In the genomic region with DNA sequence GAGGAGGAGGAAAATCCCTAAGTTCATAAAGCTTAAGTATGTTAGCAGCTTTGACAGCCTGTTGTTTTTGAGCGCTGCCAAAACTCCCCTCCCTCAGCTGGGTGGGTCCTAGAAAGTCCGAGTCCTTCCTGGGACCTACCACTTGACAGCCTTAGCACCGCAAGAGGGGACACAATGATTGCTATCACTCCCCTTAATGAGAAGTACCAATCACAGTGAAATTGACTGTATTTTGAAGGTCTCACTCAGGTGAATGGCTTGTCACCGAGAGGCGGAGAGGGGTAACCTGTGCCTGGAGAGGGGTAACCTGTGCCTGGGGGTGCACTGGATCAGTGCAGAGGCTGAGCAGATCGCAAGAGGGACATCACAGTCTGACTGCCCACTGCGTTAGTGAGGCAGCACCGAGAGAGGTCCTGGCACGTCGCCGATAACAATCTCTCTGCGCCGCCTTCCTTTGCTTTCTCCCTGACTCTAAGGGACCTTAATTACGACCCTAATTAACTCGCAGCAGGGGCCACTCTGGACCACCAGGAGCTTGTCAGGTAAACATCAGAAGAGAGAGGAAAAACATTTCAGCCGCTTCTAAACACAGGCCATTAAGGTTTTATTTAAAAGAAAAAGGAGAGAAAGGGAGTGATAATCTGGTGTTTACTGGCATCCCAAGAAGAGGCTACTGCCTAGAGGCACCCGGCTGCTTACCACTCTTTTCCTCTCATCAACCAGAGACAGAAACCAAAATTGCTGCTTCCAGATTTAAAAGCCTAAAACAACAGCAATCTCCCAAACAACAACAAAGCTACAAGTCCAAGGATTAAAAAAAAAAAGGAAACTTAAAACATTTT, we compare ENCODE assay signal across 14 cellular contexts. TPM values are rescaled to one million over a fixed set of nuclear protein-coding genes. Genes with fewer than 3 reads are reported as not detected.
DNase-seq lines count a peak whose midpoint lies in the region; ATAC-seq and TF ChIP-seq lines count a peak whose summit lies in the region.
"Had no signal": no experiment of that assay in that cellular context is flagged by ENCODE, and none has a peak within 500 bp of the region (broad histone marks: within the 10 kb centered on the region; RNA-seq: fewer than 3 reads in every experiment).

No MANE protein-coding gene starts in this region.

- no peak overlapping the region for H3K27ac ChIP-seq in ovary
- H3K27ac ChIP-seq: esophagus muscularis mucosa had no signal

- intact Hi-C loops in activated T-helper 2 cell treated with anti-CD3 and anti-CD28 coated beads, Interferon-gamma antibody, Interleukin-2, Interleukin-4, amounts not matched to agents 10 μg/mL and 5 μg/mL and 100 μg/mL, durations not matched to agents 14 hours and 24 hours and 36 hours (cut with micrococcal nuclease) = no loop called here
- intact Hi-C loops in ovary (cut with DNase I) = no loop called here

- no peaks in the 10 kb centered on the region for H3K9me3 ChIP-seq in ovary

- H3K4me3 Mint-ChIP-seq in activated T-helper 2 cell treated with anti-CD3 and anti-CD28 coated beads, Interferon-gamma antibody, Interleukin-2, Interleukin-4, amounts not matched to agents 10 μg/mL and 5 μg/mL and 100 μg/mL, durations not matched to agents 14 hours and 24 hours and 36 hours (ENCODE audit: low read depth) = peak overlapping the region; percentile 27
- H3K4me3 Mint-ChIP-seq: activated naive CD4-positive, alpha-beta T cell treated with anti-CD3 and anti-CD28 coated beads, Interleukin-2, amount 50 U/mL, for 24 hours had no signal

- H3K4me3 ChIP-seq in ovary = no peak overlapping the region
- H3K4me3 ChIP-seq: esophagus muscularis mucosa had no signal

- CTCF ChIA-PET in HEK293T (lab: Yijun Ruan, JAX) = interaction anchor here (0.6 kb wide), 1 partner anchor 1863 kb away, joined by 3 read pairs; no protein-coding TSS in a partner anchor

- WGBS in ovary, 3 donors = 23 to 32% (median 31%) methylated on average over 17 of the region's 17 CpGs

- DNase-seq in ELF-1 (ENCODE audit: low read depth, low spot score) = peak; percentile 90
- DNase-seq in HEK293T (ENCODE audit: extremely low spot score) = peak; percentile 56
- no peak for DNase-seq in activated T-helper 2 cell treated with anti-CD3 and anti-CD28 coated beads, Interferon-gamma antibody, Interleukin-2, Interleukin-4, amounts not matched to agents 10 μg/mL and 5 μg/mL and 100 μg/mL, durations not matched to agents 14 hours and 24 hours and 36 hours (ENCODE audit: low spot score)
- peak; percentile 51 for DNase-seq in iPS-NIHi11 (ENCODE audit: low spot score)
- DNase-seq in SW 1271 (lab: John Stamatoyannopoulos, UW) = no peak
- DNase-seq in ovary = no peak
- DNase-seq in stimulated activated naive CD4-positive, alpha-beta T cell (lab: John Stamatoyannopoulos, UW) = no peak
- DNase-seq: NCI-H1436; Right ventricle myocardium superior; stimulated activated CD8-positive, alpha-beta memory T cell treated with anti-CD3 and anti-CD28 coated beads, Interleukin-4, amount 100 ng/mL, for 48 hours had no signal

- TF ChIP-seq CTCF in ovary (IDR thresholded peaks at IDR 0.05) = no peak

- H3K4me1 ChIP-seq in ovary (ENCODE audit: insufficient read depth) = no peaks in the 10 kb centered on the region

- H3K27me3 ChIP-seq in ovary = no peaks in the 10 kb centered on the region
- H3K27me3 ChIP-seq: esophagus muscularis mucosa had no signal

- H3K4me1 Mint-ChIP-seq in activated T-helper 2 cell treated with anti-CD3 and anti-CD28 coated beads, Interferon-gamma antibody, Interleukin-2, Interleukin-4, amounts not matched to agents 10 μg/mL and 5 μg/mL and 100 μg/mL, durations not matched to agents 14 hours and 24 hours and 36 hours (ENCODE audit: low read depth) = peaks cover 16% of the 10 kb centered on the region
- H3K4me1 Mint-ChIP-seq: activated naive CD4-positive, alpha-beta T cell treated with anti-CD3 and anti-CD28 coated beads, Interleukin-2, amount 50 U/mL, for 24 hours had no signal

- no peak for TF ChIP-seq POLR2A in ovary (IDR thresholded peaks at IDR 0.05)

- H3K36me3 Mint-ChIP-seq in activated T-helper 2 cell treated with anti-CD3 and anti-CD28 coated beads, Interferon-gamma antibody, Interleukin-2, Interleukin-4, amounts not matched to agents 10 μg/mL and 5 μg/mL and 100 μg/mL, durations not matched to agents 14 hours and 24 hours and 36 hours (ENCODE audit: low read depth) = peaks cover 4% of the 10 kb centered on the region
- H3K36me3 Mint-ChIP-seq: activated naive CD4-positive, alpha-beta T cell treated with anti-CD3 and anti-CD28 coated beads, Interleukin-2, amount 50 U/mL, for 24 hours had no signal

- peaks cover 20% of the 10 kb centered on the region for H3K27me3 Mint-ChIP-seq in activated T-helper 2 cell treated with anti-CD3 and anti-CD28 coated beads, Interferon-gamma antibody, Interleukin-2, Interleukin-4, amounts not matched to agents 10 μg/mL and 5 μg/mL and 100 μg/mL, durations not matched to agents 14 hours and 24 hours and 36 hours (ENCODE audit: low read depth)

- no peak for TF ChIP-seq EP300 in ovary (IDR thresholded peaks at IDR 0.05)

- no peaks in the 10 kb centered on the region for H3K36me3 ChIP-seq in ovary
- H3K36me3 ChIP-seq: esophagus muscularis mucosa had no signal

- no peak for ATAC-seq in HG03280 (IDR thresholded peaks at IDR 0.05; ENCODE audit: unreplicated experiment)

- POLR2A ChIA-PET in HEK293T (lab: Yijun Ruan, JAX) = no interaction called here

- no peak overlapping the region for H3K27ac Mint-ChIP-seq in activated T-helper 2 cell treated with anti-CD3 and anti-CD28 coated beads, Interferon-gamma antibody, Interleukin-2, Interleukin-4, amounts not matched to agents 10 μg/mL and 5 μg/mL and 100 μg/mL, durations not matched to agents 14 hours and 24 hours and 36 hours
- H3K27ac Mint-ChIP-seq: activated naive CD4-positive, alpha-beta T cell treated with anti-CD3 and anti-CD28 coated beads, Interleukin-2, amount 50 U/mL, for 24 hours; progenitor cell of endocrine pancreas had no signal

- peaks cover 8% of the 10 kb centered on the region for H3K9me3 Mint-ChIP-seq in activated T-helper 2 cell treated with anti-CD3 and anti-CD28 coated beads, Interferon-gamma antibody, Interleukin-2, Interleukin-4, amounts not matched to agents 10 μg/mL and 5 μg/mL and 100 μg/mL, durations not matched to agents 14 hours and 24 hours and 36 hours
- H3K9me3 Mint-ChIP-seq: activated naive CD4-positive, alpha-beta T cell treated with anti-CD3 and anti-CD28 coated beads, Interleukin-2, amount 50 U/mL, for 24 hours had no signal

TF ChIP-seq in HEK293T, 16 proteins besides CTCF, POLR2A, EP300 and RAD21:
- TF ChIP-seq LEF1 (IDR thresholded peaks at IDR 0.05; ENCODE audit: borderline replicate concordance) = no peak
- no peak; the same call in 1 of the 2 replicates for TF ChIP-seq ZNF384 (IDR thresholded peaks at IDR 0.05)
- TF ChIP-seq, protein P1, sequence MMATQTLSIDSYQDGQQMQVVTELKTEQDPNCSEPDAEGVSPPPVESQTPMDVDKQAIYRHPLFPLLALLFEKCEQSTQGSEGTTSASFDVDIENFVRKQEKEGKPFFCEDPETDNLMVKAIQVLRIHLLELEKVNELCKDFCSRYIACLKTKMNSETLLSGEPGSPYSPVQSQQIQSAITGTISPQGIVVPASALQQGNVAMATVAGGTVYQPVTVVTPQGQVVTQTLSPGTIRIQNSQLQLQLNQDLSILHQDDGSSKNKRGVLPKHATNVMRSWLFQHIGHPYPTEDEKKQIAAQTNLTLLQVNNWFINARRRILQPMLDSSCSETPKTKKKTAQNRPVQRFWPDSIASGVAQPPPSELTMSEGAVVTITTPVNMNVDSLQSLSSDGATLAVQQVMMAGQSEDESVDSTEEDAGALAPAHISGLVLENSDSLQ (IDR thresholded peaks at IDR 0.05) = no peak
- no peak for TF ChIP-seq SUZ12 (IDR thresholded peaks at IDR 0.05)
- TF ChIP-seq ARNT (IDR thresholded peaks at IDR 0.05) = 0 out of 2 replicates have a peak, but pooled peaks have one; percentile 8
- TF ChIP-seq ELF4 (IDR thresholded peaks at IDR 0.05) = no peak
- no peak for TF ChIP-seq CTBP1 (IDR thresholded peaks at IDR 0.05; ENCODE audit: borderline replicate concordance)

RNA-seq across cellular contexts. Expression of a gene that starts 25.7 kb away (rescaled TPM):
- total RNA-seq in activated T-helper 2 cell treated with anti-CD3 and anti-CD28 coated beads, Interferon-gamma antibody, Interleukin-2, Interleukin-4, amounts not matched to agents 10 μg/mL and 5 μg/mL and 100 μg/mL, durations not matched to agents 14 hours and 24 hours and 36 hours = 5.4 and 6.1 TPM in 2 replicates
- total RNA-seq in ovary = 10 to 100 TPM in 1 of 7 donors, 1 to 10 TPM in 6; 3.4 to 24.8 (median 6.4) TPM
- polyA plus RNA-seq in ovary = 1 to 10 TPM; 3.1 to 4.9 TPM

Comparison
In these comparisons a context has a peak if more than half of its experiments do, and no peak if none do; other contexts are left out.
1. DNase-seq: peak in ELF-1 (single experiment), HEK293T (single experiment) and iPS-NIHi11 (single experiment); none in activated T-helper 2 cell treated with anti-CD3 and anti-CD28 coated beads, Interferon-gamma antibody, Interleukin-2, Interleukin-4, amounts not matched to agents 10 μg/mL and 5 μg/mL and 100 μg/mL, durations not matched to agents 14 hours and 24 hours and 36 hours (single experiment), SW 1271 (0 of 2), ovary (0 of 5) and stimulated activated naive CD4-positive, alpha-beta T cell (0 of 6).